Comparison of ENCODE assay signal across 8 cellular contexts in the genomic region with DNA sequence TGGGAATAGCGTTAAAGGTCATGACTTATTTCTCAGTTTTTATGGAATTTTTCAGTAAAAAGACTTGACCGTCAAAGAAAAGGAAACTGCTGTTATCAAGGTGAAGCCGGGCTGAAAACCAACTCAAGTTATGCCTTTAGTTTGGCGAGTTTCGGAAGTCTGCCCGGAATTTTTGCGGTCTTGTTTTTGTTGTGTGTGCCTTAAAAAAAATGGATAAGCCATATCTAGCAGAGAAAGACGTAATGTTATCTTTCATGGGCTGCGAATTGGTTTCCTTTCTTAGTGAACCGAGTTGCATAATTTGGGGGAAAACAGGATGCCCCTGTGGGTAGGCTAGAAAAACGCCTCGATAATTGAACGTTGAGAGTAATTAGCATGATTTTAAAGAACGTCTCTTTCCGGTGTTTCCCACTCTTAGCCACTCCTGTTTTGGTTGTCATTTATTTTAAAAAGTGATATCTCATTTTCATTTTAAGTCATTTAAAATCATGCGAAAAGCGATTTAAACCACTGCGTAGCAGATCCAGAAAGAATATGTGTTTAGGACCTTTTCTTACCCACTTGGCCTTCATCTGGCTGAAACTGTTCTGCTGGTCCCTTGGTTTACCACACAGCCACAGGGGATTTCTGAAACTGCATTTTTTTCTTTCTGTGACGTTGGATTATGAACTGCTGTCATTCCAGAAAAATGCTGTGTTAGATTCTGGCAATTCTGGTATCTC. TPM values are rescaled to one million over a fixed set of nuclear protein-coding genes. Genes with fewer than 3 reads are reported as not detected.
DNase-seq lines count a peak whose midpoint lies in the region; ATAC-seq and TF ChIP-seq lines count a peak whose summit lies in the region.

No MANE protein-coding gene starts in this region.

- no peak overlapping the region for H2AFZ ChIP-seq in mammary epithelial cell (ENCODE audit: low read depth, low read length)

- H3K36me3 ChIP-seq in mammary epithelial cell (ENCODE audit: insufficient read depth, low read length): peaks cover 35% of the 10 kb centered on the region
- H3K36me3 ChIP-seq in stomach smooth muscle (ENCODE audit: control insufficient read depth in 2 of 2, insufficient read depth in 2 of 2, low read length in 2 of 2): peaks cover 35 to 38% of the 10 kb centered on the region in 2 donors

- no peaks in the 10 kb centered on the region for H3K9me3 ChIP-seq in mammary epithelial cell (replicated peaks; ENCODE audit: insufficient read depth, low read length)
- no peaks in the 10 kb centered on the region for H3K9me3 ChIP-seq in stomach smooth muscle (ENCODE audit: control insufficient read depth in 2 of 2, low read length in 2 of 2)

- intact Hi-C loops in mammary epithelial cell (cut with micrococcal nuclease): no loop called here

- 1% methylated on average over 19 of the region's 19 CpGs for WGBS in mammary epithelial cell (ENCODE audit: low coverage, missing lambda C conversion rate)

- H3K27me3 ChIP-seq in mammary epithelial cell (ENCODE audit: insufficient read depth, low read length): no peaks in the 10 kb centered on the region
- no peaks in the 10 kb centered on the region for H3K27me3 ChIP-seq in stomach smooth muscle (ENCODE audit: control insufficient read depth in 1 of 2, insufficient read depth in 2 of 2, low read length in 2 of 2)

- H3K79me2 ChIP-seq in mammary epithelial cell (ENCODE audit: insufficient read depth, low read length): peaks cover 60% of the 10 kb centered on the region

- H3K4me1 ChIP-seq in mammary epithelial cell (ENCODE audit: insufficient read depth, low read length) (peaks cover 20% of the 10 kb centered on the region), stomach smooth muscle (ENCODE audit: control insufficient read depth, insufficient read depth, low read length) (peaks cover 24% of the 10 kb centered on the region)

- ATAC-seq in HG03135 (IDR thresholded peaks at IDR 0.05; ENCODE audit: unreplicated experiment): peak; percentile 20

- H3K9ac ChIP-seq in mammary epithelial cell (ENCODE audit: insufficient read depth, low read length) (peak overlapping the region; percentile 93), stomach smooth muscle (ENCODE audit: low read length in 2 of 2) (peak overlapping the region; percentile 77 to 95)

- peak overlapping the region; percentile 74 to 99 (median 87) for H3K4me3 ChIP-seq in mammary epithelial cell (replicated peaks in 1 of 3; ENCODE audit: insufficient read depth in 1 of 3, low read depth in 2 of 3, low read length in 3 of 3)
- H3K4me3 ChIP-seq in stomach smooth muscle (ENCODE audit: low read length in 2 of 2): peak overlapping the region; percentile 80 to 83

- no peaks in the 10 kb centered on the region for H4K20me1 ChIP-seq in mammary epithelial cell (ENCODE audit: insufficient read depth, low read length)

- in situ Hi-C loops in mammary epithelial cell (cut with MboI; ENCODE audit: low sequenced_read_pairs in 2 of 2): no loop called here

- peak; percentile 11 for DNase-seq in NCI-H146 (lab: John Stamatoyannopoulos, UW)
- no peak for DNase-seq in NCI-H146 treated with DMSO at 0.1 percent for 48 hours (lab: John Stamatoyannopoulos, UW; ENCODE audit: unreplicated experiment)
- peak; percentile 43 for DNase-seq in T follicular helper cell (ENCODE audit: low read depth)
- DNase-seq in mammary epithelial cell: peak; percentile 49
- DNase-seq in medulla oblongata (ENCODE audit: extremely low spot score): peak; percentile 35
- no peak for DNase-seq in H4 (ENCODE audit: low spot score)

- H3K27ac ChIP-seq in mammary epithelial cell (ENCODE audit: insufficient read depth, low read depth, low read length) (peak overlapping the region; percentile 92), stomach smooth muscle (ENCODE audit: low read length) (peak overlapping the region; percentile 95)

- CTCF ChIA-PET in mammary epithelial cell (lab: Charles Lee; ENCODE audit: low non-redundant PET): no interaction called here

- no peak for TF ChIP-seq CTCF in mammary epithelial cell (conservative IDR thresholded peaks at IDR 0.05 in 1 of 2, IDR thresholded peaks at IDR 0.05 in 1 of 2; ENCODE audit: extremely low read depth in 1 of 2, insufficient read depth in 1 of 2, low read depth in 1 of 2, low read length in 2 of 2)

- dilution Hi-C loops in mammary epithelial cell (cut with HindIII; ENCODE audit: low sequenced_read_pairs): loop anchor here (25.0 kb wide), 1 partner anchor 337 kb away; no protein-coding TSS in a partner anchor

- H3K4me2 ChIP-seq in mammary epithelial cell (ENCODE audit: insufficient read depth, low read depth, low read length): peak overlapping the region; percentile 90

- TSS peak; percentile 93 for BruUV-seq in mammary epithelial cell (replicated peaks; lab: Mats Ljungman, UMichigan)

RNA-seq across cellular contexts. Expression of a gene that starts 1.2 kb away (rescaled TPM):
- total RNA-seq in mammary epithelial cell: 10 to 100 TPM; 27.0 to 85.8 TPM
- polyA plus RNA-seq in mammary epithelial cell: 15.3 TPM
- polyA minus RNA-seq in mammary epithelial cell: 32.8 TPM
- 0.81 and 8.0 TPM in 2 replicates for total RNA-seq in H4 (2014; rRNA removed; shearing (Covaris generic))

Comparison
In these comparisons a context has a peak if more than half of its experiments do, and no peak if none do; other contexts are left out.
1. DNase-seq: peak in NCI-H146 (single experiment), T follicular helper cell (single experiment), mammary epithelial cell (single experiment) and medulla oblongata (single experiment); none in NCI-H146 treated with DMSO at 0.1 percent for 48 hours (single experiment) and H4 (single experiment).